In the genomic region with DNA sequence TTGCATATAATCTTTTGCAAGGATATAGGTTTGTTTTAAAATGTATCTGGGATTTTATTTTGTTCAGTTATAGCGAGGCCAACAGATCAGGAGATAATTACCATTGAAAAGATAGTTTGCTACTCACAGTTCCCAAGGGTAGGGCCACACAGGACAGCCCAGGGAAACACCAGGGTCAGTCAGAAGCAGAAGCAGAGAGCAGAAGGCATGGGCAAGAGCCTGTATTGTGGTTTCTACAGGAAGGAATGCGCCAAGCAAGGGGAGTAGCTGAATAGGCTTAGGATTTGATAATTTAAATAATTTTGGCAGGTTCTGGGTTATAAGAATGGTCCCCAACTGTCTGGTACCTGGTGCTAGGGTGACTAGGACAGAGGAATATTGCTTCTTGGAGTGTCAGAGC, we compare ENCODE assay signal across 1 cellular context.
TF ChIP-seq lines count a peak whose summit lies in the region.

No MANE protein-coding gene starts in this region.

TF ChIP-seq in WTC11, 78 proteins besides CTCF, POLR2A, EP300 and RAD21 (continued from another document):
- TF ChIP-seq, protein P1, sequence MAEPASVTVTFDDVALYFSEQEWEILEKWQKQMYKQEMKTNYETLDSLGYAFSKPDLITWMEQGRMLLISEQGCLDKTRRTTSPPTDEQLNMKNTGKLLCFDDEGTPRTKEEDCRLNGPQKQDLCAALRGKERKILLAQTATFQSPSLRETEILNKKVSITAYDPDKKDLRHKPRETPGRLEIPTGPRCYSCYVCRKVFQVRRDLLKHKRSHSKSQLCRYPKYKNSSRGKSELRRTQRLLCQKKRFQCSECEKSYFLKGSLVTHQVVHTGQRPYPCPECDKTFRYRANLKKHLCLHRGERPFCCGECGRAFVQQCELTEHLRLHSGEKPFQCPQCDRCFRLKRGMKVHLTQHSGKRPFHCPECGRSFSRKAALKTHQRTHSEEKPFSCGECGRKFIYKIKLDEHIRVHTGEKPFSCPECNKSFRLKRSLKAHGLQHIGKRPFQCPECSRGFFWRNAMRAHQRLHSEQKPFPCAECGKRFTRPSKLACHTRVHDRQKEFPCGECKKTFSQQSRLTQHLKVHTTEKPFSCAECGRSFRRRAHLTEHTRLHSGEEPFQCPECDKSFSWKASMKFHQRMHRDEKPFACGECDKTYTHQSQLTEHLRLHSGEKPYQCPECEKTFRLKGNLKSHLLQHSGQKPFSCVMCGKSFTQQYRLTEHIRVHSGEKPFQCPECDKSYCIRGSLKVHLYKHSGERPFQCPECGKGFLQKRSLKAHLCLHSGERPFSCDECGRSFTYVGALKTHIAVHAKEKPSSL (CRISPR knock-in tag; conservative IDR thresholded peaks at IDR 0.05), result no peak
TF ChIP-seq in WTC11: peak in this region for 0.
